ENCODE assay signal across 25 cellular contexts in the genomic region with DNA sequence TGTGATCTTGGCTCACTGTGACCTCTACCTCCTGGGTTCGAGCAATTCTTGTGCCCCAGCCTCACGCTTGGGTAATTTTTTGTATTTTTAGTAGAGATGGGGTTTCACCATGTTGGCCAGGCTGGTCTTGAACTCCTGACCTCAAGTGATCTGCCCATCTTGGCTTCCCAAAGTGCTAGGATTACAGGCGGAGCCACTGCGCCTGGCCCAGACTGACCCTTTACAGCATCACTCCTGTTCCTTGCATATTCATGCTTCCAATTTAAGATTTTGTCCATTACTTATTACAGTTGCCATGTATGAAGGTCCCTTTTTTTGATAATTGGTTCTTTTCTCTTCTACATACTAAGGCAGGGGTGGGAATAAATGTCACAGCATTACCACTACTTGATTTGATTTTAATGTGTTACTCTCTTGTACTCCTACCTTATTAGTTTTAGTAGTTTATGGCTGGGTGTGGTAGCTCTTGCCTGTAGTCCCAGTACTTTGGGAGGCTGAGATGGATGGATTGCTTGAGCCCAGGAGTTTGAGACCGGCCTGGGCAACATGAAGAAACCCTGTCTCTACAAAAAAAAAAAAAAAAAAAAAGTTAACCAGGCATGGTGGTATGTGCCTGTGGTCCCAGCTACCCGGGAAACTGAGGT. TPM values are rescaled to one million over a fixed set of nuclear protein-coding genes. Genes with fewer than 3 reads are reported as not detected.
DNase-seq lines count a peak whose midpoint lies in the region; ATAC-seq, FAIRE-seq and TF ChIP-seq lines count a peak whose summit lies in the region.
"Had no signal": no experiment of that assay in that cellular context is flagged by ENCODE, and none has a peak within 500 bp of the region (broad histone marks: within the 10 kb centered on the region; RNA-seq: fewer than 3 reads in every experiment).

No MANE protein-coding gene starts in this region.

- peaks cover 14% of the 10 kb centered on the region for H3K4me1 ChIP-seq in GM12878 (ENCODE audit: control insufficient read depth, insufficient read depth, low read length)
- H3K4me1 ChIP-seq: SJSA1 had no signal

- peak; percentile 44; the same call in 2 of the 3 replicates for ATAC-seq in GM12878
- peak; percentile 36 for ATAC-seq in sciatic nerve
- ATAC-seq in HG03045 (IDR thresholded peaks at IDR 0.05; ENCODE audit: unreplicated experiment) = no peak
- ATAC-seq: A549; CD8-positive, alpha-beta T cell had no signal

- WGBS in GM12878 (ENCODE audit: insufficient coverage, insufficient replicate concordance, low lambda C conversion rate, missing lambda C conversion rate) = 71% methylated on average over 6 of the region's 6 CpGs

- BruUV-seq in GM12878 (replicated peaks; lab: Mats Ljungman, UMichigan) = no TSS peak

- CTCF ChIA-PET in GM12878 (lab: Yijun Ruan, JAX) = no interaction called here

- POLR2A ChIA-PET in GM12878 (lab: Charles Lee) = interaction anchor here (0.6 to 0.7 kb wide), 2 partner anchors 40 to 51 kb away, joined by 3 to 6 read pairs; no protein-coding TSS in a partner anchor

- no peak for DNase-seq in GM12892 (ENCODE audit: insufficient read length)
- DNase-seq in GM12878 (ENCODE audit: low read depth, low spot score) = no peak
- peak; percentile 48 for DNase-seq in left kidney (ENCODE audit: low read depth, low spot score)
- DNase-seq in sciatic nerve (ENCODE audit: low spot score) = no peak
- no peak for DNase-seq in NCI-H2227 treated with DMSO at 0.1 percent for 48 hours (lab: John Stamatoyannopoulos, UW)
- no peak for DNase-seq in G401 (ENCODE audit: low spot score)
- DNase-seq: Calu3; CD8-positive, alpha-beta T cell; DMS53; EL; GM23248; HCEC 1CT; Kasumi-1; MG63; NCI-H1092; NCI-H1436 treated with DMSO at 0.1 percent for 48 hours; NCI-H2081; NCI-H2171 treated with DMSO at 0.1 percent for 48 hours; NCI-H446 treated with DMSO at 0.1 percent for 48 hours; Peyer's patch had no signal

- no peaks in the 10 kb centered on the region for H4K20me1 ChIP-seq in GM12878 (ENCODE audit: control insufficient read depth, insufficient read depth)

- H3K9ac ChIP-seq in GM12878 (ENCODE audit: control insufficient read depth, insufficient read depth, low read length) = no peak overlapping the region
- H3K9ac ChIP-seq: BLaER1, GM23248 had no signal

- FAIRE-seq in GM12892 (lab: Jason Lieb, UNC) (peak; percentile 38), GM12878 (lab: Jason Lieb, UNC) (no peak)
- FAIRE-seq: A549, GM19239 had no signal

- H3K4me2 ChIP-seq in GM12878 (ENCODE audit: control insufficient read depth, insufficient read depth) = no peak overlapping the region
- H3K4me2 ChIP-seq: A549, BLaER1 had no signal

- H3K79me2 ChIP-seq in GM12878 (ENCODE audit: control insufficient read depth, insufficient read depth, low read length) = peaks cover 50% of the 10 kb centered on the region

- no peak overlapping the region for H3K4me3 ChIP-seq in GM12878
- H3K4me3 ChIP-seq: A549, BLaER1, GM23248, MG63, Peyer's patch, SJSA1 had no signal

- TF ChIP-seq CTCF in GM12878 (IDR thresholded peaks at IDR 0.05 in 2 of 3, conservative IDR thresholded peaks at IDR 0.05 in 1 of 3; ENCODE audit: control insufficient read depth in 2 of 3, extremely low read depth in 1 of 3, insufficient read depth in 1 of 3, low read depth in 3 of 3, low read length in 3 of 3) = no peak

- in situ Hi-C loops in GM12878 (cut with MboI) (no loop called here), G401 (cut with HindIII; ENCODE audit: low sequenced_read_pairs) (no loop called here)

- TF ChIP-seq EP300 in GM12878 (IDR thresholded peaks at IDR 0.05; ENCODE audit: borderline replicate concordance in 1 of 2, control insufficient read depth in 1 of 2, low read depth in 2 of 2, low read length in 2 of 2) = no peak

- H3K9me3 ChIP-seq in GM12878 (replicated peaks; ENCODE audit: control insufficient read depth, insufficient read depth, low read length) = no peaks in the 10 kb centered on the region
- H3K9me3 ChIP-seq: A549, MG63, Peyer's patch, SJSA1 had no signal

- no peaks in the 10 kb centered on the region for H3K27me3 ChIP-seq in GM12878 (replicated peaks in 1 of 2; ENCODE audit: control insufficient read depth in 2 of 2, insufficient read depth in 2 of 2, low read length in 1 of 2)
- H3K27me3 ChIP-seq: BLaER1, MG63, Peyer's patch, SJSA1 had no signal

- RAD21 ChIA-PET in GM12878 (lab: Charles Lee; ENCODE audit: unreplicated experiment) = interaction anchor here (0.6 to 0.9 kb wide), 2 partner anchors 14 to 41 kb away, joined by 3 read pairs; no protein-coding TSS in a partner anchor

- no peak for TF ChIP-seq POLR2A in GM12892 (IDR thresholded peaks at IDR 0.05; ENCODE audit: low read depth, low read length)
- no peak for TF ChIP-seq POLR2A in GM12878 (IDR thresholded peaks at IDR 0.05; ENCODE audit: low read depth, low read length)

- no peak overlapping the region for H2AFZ ChIP-seq in GM12878 (ENCODE audit: control insufficient read depth, low read depth, low read length)
- H2AFZ ChIP-seq: GM23248 had no signal

- H3K27ac ChIP-seq in GM12878 (ENCODE audit: control insufficient read depth, insufficient read depth) = no peak overlapping the region; the same call in 1 of the 2 replicates
- H3K27ac ChIP-seq: A549, BLaER1, GM23248, Peyer's patch, SJSA1 had no signal

- TF ChIP-seq RAD21 in GM12878 (IDR thresholded peaks at IDR 0.05; ENCODE audit: insufficient read depth, low read depth, low read length) = no peak

- SMC1A ChIA-PET in GM12878 (lab: Charles Lee; ENCODE audit: uncharacterized antibody, unreplicated experiment) = interaction anchor here (0.7 kb wide), 1 partner anchor 530 kb away, joined by 3 read pairs; no protein-coding TSS in a partner anchor

- intact Hi-C loops in GM12878 (cut with micrococcal nuclease; ENCODE audit: unreplicated experiment) (no loop called here), sciatic nerve (cut with DNase I) (no loop called here)

- H3K36me3 ChIP-seq in GM12878 (ENCODE audit: control insufficient read depth in 2 of 2, insufficient read depth in 2 of 2, low read length in 1 of 2) = no peaks in the 10 kb centered on the region
- H3K36me3 ChIP-seq: Peyer's patch, SJSA1 had no signal

TF ChIP-seq in GM12878, 131 proteins besides CTCF, POLR2A, EP300 and RAD21 (continues in another document):
- TF ChIP-seq LARP7 (IDR thresholded peaks at IDR 0.05) = no peak
- no peak for TF ChIP-seq SUZ12 (IDR thresholded peaks at IDR 0.05; ENCODE audit: unreplicated experiment)
- TF ChIP-seq FOXM1 (IDR thresholded peaks at IDR 0.05; ENCODE audit: low read depth, low read length) = no peak
- no peak for TF ChIP-seq EED (IDR thresholded peaks at IDR 0.05; ENCODE audit: low read depth)
- no peak for TF ChIP-seq PAX5 (IDR thresholded peaks at IDR 0.05; ENCODE audit: borderline replicate concordance, low read depth, low read length)
- TF ChIP-seq STAT3 (IDR thresholded peaks at IDR 0.05; ENCODE audit: low read depth, low read length) = no peak
- no peak for TF ChIP-seq SIN3A (IDR thresholded peaks at IDR 0.05; ENCODE audit: low read depth, low read length)
- no peak for TF ChIP-seq CBX3 (IDR thresholded peaks at IDR 0.05; ENCODE audit: borderline replicate concordance, low read depth)
- TF ChIP-seq POU2F2 (IDR thresholded peaks at IDR 0.05; ENCODE audit: borderline replicate concordance, low read depth, low read length) = no peak
- TF ChIP-seq, protein P1, sequence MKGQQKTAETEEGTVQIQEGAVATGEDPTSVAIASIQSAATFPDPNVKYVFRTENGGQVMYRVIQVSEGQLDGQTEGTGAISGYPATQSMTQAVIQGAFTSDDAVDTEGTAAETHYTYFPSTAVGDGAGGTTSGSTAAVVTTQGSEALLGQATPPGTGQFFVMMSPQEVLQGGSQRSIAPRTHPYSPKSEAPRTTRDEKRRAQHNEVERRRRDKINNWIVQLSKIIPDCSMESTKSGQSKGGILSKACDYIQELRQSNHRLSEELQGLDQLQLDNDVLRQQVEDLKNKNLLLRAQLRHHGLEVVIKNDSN (IDR thresholded peaks at IDR 0.05; ENCODE audit: borderline replicate concordance, extremely low read length, insufficient read depth, low read depth, low read length) = no peak
- no peak for TF ChIP-seq MYB (IDR thresholded peaks at IDR 0.05; ENCODE audit: borderline replicate concordance, low read depth, low read length)
- TF ChIP-seq POLR2AphosphoS5 (IDR thresholded peaks at IDR 0.05; ENCODE audit: low read length) = no peak
- no peak for TF ChIP-seq ZNF384 (IDR thresholded peaks at IDR 0.05; ENCODE audit: borderline replicate concordance, low read depth, low read length)
- TF ChIP-seq BHLHE40 (IDR thresholded peaks at IDR 0.05; ENCODE audit: borderline replicate concordance in 1 of 2, low read depth in 2 of 2, low read length in 1 of 2) = no peak

RNA-seq across cellular contexts. Expression of a gene that starts 46.9 kb away (rescaled TPM):
- 32.6 TPM for polyA plus RNA-seq in GM12892 (2012; ENCODE audit: missing spikeins)
- 71.1 and 80.0 TPM in 2 replicates for total RNA-seq in GM12878 (2013; cell fraction: nucleolus; rRNA removed)
- total RNA-seq in GM12878 (2014; rRNA removed) = 32.4 and 36.4 TPM in 2 replicates
- 51.5 and 52.1 TPM in 2 replicates for total RNA-seq in GM12878 (2014; rRNA removed; fragmentation: Illumina TruSeq; extraction: Trizol)
- 56.7 and 65.0 TPM in 2 replicates for total RNA-seq in GM12878 (2021)
- polyA plus RNA-seq in GM12878 (2011; ENCODE audit: low read depth) = 24.0 TPM
- 55.5 and 68.1 TPM in 2 replicates for polyA plus RNA-seq in GM12878 (2011; rRNA removed)
- polyA plus RNA-seq in GM12878 (2011; cell fraction: cytosol; rRNA removed) = 32.4 and 37.7 TPM in 2 replicates
- 22.6 and 26.6 TPM in 2 replicates for polyA plus RNA-seq in GM12878 (2011; cell fraction: nucleus; rRNA removed)
- polyA plus RNA-seq in GM12878 (2012) = 25.8 and 31.8 TPM in 2 replicates
- 57.6 and 71.9 TPM in 2 replicates for polyA plus RNA-seq in GM12878 (2014; fragmentation: Illumina TruSeq; extraction: Trizol)
- 10 to 100 TPM; 15.4 to 18.2 TPM for polyA plus RNA-seq in GM12878 (2014; fragmentation: Nextera tagmentation; extraction: Ambion mirVana)
- polyA plus RNA-seq in GM12878 (2014; rRNA removed) = 34.5 and 43.5 TPM in 2 replicates
- polyA plus RNA-seq in GM12878 (2016; fragmentation: Nextera tagmentation; extraction: Ambion mirVana) = 10 to 100 TPM in 1 of 2 experiments, 1 to 10 TPM in 1; 8.6 to 10.3 TPM
- 47.2 and 50.3 TPM in 2 replicates for polyA minus RNA-seq in GM12878 (2011; rRNA and poly(A)+ RNA removed)
- 15.9 and 16.9 TPM in 2 replicates for polyA minus RNA-seq in GM12878 (2011; cell fraction: cytosol; rRNA and poly(A)+ RNA removed)
- 16.0 and 26.6 TPM in 2 replicates for polyA minus RNA-seq in GM12878 (2011; cell fraction: nucleus; rRNA and poly(A)+ RNA removed)
- total RNA-seq in sciatic nerve = 79.3 TPM
- total RNA-seq in G401 (2014; rRNA removed; shearing (Covaris generic)) = 36.2 and 46.7 TPM in 2 replicates
